ENCODE assay signal across 2 cellular contexts in the genomic region with DNA sequence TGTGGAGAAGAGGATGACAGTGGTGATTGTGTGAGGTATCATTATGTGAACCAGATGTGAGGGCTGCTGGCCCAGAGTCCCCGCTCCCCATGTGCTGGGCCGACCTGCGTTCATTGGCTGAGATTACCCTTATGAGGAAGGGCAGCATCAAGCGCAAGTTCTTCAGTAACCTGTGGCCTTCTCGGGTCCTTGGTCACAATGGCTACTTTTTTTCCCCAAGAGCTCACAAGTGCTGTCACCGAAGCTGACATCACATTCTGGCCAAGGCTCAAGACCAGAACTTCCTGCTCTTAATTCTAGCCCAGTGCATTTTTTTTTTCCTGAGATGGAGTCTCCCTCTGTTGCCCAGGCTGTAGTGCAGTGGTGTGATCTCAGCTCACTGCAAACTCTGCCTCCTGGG.
A peak's percentile ranks its signal among the peaks of the same experiment; 100 is the strongest.
TF ChIP-seq lines count a peak whose summit lies in the region.

No MANE protein-coding gene starts in this region.

TF ChIP-seq in H1, 55 proteins besides CTCF, POLR2A, EP300 and RAD21 (continues in another document):
- TF ChIP-seq RFX5 (IDR thresholded peaks at IDR 0.05; ENCODE audit: borderline replicate concordance, low read depth, low read length) (no peak), ASH2L (IDR thresholded peaks at IDR 0.05; ENCODE audit: low read length) (no peak), GTF2F1 (IDR thresholded peaks at IDR 0.05; ENCODE audit: borderline replicate concordance, low read depth, low read length) (no peak), NRF1 (IDR thresholded peaks at IDR 0.05; ENCODE audit: low read depth, low read length) (no peak), POLR2AphosphoS5 (IDR thresholded peaks at IDR 0.05; ENCODE audit: low read depth, low read length) (no peak), PHF8 (conservative IDR thresholded peaks at IDR 0.05; ENCODE audit: low read depth, low read length) (no peak), EGR1 (IDR thresholded peaks at IDR 0.05; ENCODE audit: borderline replicate concordance, low read depth, low read length) (no peak), TCF12 (IDR thresholded peaks at IDR 0.05; ENCODE audit: low read depth, low read length) (no peak), NANOG (IDR thresholded peaks at IDR 0.05; ENCODE audit: insufficient read depth, low read depth, low read length, poor library complexity, severe bottlenecking) (no peak), CHD2 (IDR thresholded peaks at IDR 0.05; ENCODE audit: low read length) (no peak), CBX5 (IDR thresholded peaks at IDR 0.05; ENCODE audit: low read depth, low read length) (no peak), ZNF274 (IDR thresholded peaks at IDR 0.05; ENCODE audit: borderline replicate concordance, extremely low read depth, low read length) (no peak), HDAC6 (IDR thresholded peaks at IDR 0.05; ENCODE audit: low read depth, low read length) (no peak), CBX8 (IDR thresholded peaks at IDR 0.05; ENCODE audit: borderline replicate concordance, low read depth, low read length) (no peak)
- TF ChIP-seq, protein P1, sequence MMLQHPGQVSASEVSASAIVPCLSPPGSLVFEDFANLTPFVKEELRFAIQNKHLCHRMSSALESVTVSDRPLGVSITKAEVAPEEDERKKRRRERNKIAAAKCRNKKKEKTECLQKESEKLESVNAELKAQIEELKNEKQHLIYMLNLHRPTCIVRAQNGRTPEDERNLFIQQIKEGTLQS (IDR thresholded peaks at IDR 0.05; ENCODE audit: insufficient read depth, low read depth, low read length), result no peak
- TF ChIP-seq, protein P2, sequence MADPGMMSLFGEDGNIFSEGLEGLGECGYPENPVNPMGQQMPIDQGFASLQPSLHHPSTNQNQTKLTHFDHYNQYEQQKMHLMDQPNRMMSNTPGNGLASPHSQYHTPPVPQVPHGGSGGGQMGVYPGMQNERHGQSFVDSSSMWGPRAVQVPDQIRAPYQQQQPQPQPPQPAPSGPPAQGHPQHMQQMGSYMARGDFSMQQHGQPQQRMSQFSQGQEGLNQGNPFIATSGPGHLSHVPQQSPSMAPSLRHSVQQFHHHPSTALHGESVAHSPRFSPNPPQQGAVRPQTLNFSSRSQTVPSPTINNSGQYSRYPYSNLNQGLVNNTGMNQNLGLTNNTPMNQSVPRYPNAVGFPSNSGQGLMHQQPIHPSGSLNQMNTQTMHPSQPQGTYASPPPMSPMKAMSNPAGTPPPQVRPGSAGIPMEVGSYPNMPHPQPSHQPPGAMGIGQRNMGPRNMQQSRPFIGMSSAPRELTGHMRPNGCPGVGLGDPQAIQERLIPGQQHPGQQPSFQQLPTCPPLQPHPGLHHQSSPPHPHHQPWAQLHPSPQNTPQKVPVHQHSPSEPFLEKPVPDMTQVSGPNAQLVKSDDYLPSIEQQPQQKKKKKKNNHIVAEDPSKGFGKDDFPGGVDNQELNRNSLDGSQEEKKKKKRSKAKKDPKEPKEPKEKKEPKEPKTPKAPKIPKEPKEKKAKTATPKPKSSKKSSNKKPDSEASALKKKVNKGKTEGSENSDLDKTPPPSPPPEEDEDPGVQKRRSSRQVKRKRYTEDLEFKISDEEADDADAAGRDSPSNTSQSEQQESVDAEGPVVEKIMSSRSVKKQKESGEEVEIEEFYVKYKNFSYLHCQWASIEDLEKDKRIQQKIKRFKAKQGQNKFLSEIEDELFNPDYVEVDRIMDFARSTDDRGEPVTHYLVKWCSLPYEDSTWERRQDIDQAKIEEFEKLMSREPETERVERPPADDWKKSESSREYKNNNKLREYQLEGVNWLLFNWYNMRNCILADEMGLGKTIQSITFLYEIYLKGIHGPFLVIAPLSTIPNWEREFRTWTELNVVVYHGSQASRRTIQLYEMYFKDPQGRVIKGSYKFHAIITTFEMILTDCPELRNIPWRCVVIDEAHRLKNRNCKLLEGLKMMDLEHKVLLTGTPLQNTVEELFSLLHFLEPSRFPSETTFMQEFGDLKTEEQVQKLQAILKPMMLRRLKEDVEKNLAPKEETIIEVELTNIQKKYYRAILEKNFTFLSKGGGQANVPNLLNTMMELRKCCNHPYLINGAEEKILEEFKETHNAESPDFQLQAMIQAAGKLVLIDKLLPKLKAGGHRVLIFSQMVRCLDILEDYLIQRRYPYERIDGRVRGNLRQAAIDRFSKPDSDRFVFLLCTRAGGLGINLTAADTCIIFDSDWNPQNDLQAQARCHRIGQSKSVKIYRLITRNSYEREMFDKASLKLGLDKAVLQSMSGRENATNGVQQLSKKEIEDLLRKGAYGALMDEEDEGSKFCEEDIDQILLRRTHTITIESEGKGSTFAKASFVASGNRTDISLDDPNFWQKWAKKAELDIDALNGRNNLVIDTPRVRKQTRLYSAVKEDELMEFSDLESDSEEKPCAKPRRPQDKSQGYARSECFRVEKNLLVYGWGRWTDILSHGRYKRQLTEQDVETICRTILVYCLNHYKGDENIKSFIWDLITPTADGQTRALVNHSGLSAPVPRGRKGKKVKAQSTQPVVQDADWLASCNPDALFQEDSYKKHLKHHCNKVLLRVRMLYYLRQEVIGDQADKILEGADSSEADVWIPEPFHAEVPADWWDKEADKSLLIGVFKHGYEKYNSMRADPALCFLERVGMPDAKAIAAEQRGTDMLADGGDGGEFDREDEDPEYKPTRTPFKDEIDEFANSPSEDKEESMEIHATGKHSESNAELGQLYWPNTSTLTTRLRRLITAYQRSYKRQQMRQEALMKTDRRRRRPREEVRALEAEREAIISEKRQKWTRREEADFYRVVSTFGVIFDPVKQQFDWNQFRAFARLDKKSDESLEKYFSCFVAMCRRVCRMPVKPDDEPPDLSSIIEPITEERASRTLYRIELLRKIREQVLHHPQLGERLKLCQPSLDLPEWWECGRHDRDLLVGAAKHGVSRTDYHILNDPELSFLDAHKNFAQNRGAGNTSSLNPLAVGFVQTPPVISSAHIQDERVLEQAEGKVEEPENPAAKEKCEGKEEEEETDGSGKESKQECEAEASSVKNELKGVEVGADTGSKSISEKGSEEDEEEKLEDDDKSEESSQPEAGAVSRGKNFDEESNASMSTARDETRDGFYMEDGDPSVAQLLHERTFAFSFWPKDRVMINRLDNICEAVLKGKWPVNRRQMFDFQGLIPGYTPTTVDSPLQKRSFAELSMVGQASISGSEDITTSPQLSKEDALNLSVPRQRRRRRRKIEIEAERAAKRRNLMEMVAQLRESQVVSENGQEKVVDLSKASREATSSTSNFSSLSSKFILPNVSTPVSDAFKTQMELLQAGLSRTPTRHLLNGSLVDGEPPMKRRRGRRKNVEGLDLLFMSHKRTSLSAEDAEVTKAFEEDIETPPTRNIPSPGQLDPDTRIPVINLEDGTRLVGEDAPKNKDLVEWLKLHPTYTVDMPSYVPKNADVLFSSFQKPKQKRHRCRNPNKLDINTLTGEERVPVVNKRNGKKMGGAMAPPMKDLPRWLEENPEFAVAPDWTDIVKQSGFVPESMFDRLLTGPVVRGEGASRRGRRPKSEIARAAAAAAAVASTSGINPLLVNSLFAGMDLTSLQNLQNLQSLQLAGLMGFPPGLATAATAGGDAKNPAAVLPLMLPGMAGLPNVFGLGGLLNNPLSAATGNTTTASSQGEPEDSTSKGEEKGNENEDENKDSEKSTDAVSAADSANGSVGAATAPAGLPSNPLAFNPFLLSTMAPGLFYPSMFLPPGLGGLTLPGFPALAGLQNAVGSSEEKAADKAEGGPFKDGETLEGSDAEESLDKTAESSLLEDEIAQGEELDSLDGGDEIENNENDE (IDR thresholded peaks at IDR 0.05; ENCODE audit: insufficient replicate concordance, low read length), result no peak

TF ChIP-seq in HepG2, 621 proteins besides CTCF, POLR2A, EP300 and RAD21 (continues in another document):
- TF ChIP-seq ZBTB7B (CRISPR knock-in tag; IDR thresholded peaks at IDR 0.05) (peak; percentile 14), ZFY (CRISPR knock-in tag; IDR thresholded peaks at IDR 0.05) (peak; percentile 21; the same call in 1 of the 2 replicates), SMC3 (IDR thresholded peaks at IDR 0.05; ENCODE audit: low read length) (no peak), ZNF724P (CRISPR knock-in tag; IDR thresholded peaks at IDR 0.05; ENCODE audit: borderline replicate concordance) (no peak), NFE2L1 (CRISPR knock-in tag; IDR thresholded peaks at IDR 0.05; ENCODE audit: borderline replicate concordance) (no peak), FOXP1 (IDR thresholded peaks at IDR 0.05) (no peak), FOXP1 (CRISPR knock-in tag; IDR thresholded peaks at IDR 0.05) (no peak), ZNF605 (CRISPR knock-in tag; IDR thresholded peaks at IDR 0.05) (no peak), NCOA2 (CRISPR knock-in tag; IDR thresholded peaks at IDR 0.05) (no peak), ZNF878 (CRISPR knock-in tag; IDR thresholded peaks at IDR 0.05) (no peak)
- TF ChIP-seq, protein P3, sequence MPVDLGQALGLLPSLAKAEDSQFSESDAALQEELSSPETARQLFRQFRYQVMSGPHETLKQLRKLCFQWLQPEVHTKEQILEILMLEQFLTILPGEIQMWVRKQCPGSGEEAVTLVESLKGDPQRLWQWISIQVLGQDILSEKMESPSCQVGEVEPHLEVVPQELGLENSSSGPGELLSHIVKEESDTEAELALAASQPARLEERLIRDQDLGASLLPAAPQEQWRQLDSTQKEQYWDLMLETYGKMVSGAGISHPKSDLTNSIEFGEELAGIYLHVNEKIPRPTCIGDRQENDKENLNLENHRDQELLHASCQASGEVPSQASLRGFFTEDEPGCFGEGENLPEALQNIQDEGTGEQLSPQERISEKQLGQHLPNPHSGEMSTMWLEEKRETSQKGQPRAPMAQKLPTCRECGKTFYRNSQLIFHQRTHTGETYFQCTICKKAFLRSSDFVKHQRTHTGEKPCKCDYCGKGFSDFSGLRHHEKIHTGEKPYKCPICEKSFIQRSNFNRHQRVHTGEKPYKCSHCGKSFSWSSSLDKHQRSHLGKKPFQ (CRISPR knock-in tag; IDR thresholded peaks at IDR 0.05; ENCODE audit: insufficient replicate concordance), result no peak
- TF ChIP-seq, protein P4, sequence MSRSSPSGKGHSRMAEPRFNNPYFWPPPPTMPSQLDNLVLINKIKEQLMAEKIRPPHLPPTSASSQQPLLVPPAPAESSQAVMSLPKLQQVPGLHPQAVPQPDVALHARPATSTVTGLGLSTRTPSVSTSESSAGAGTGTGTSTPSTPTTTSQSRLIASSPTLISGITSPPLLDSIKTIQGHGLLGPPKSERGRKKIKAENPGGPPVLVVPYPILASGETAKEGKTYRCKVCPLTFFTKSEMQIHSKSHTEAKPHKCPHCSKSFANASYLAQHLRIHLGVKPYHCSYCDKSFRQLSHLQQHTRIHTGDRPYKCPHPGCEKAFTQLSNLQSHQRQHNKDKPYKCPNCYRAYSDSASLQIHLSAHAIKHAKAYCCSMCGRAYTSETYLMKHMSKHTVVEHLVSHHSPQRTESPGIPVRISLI (CRISPR knock-in tag; IDR thresholded peaks at IDR 0.05; ENCODE audit: borderline replicate concordance), result 0 out of 2 replicates have a peak, but pooled peaks have one; percentile 33
- TF ChIP-seq, protein P5, sequence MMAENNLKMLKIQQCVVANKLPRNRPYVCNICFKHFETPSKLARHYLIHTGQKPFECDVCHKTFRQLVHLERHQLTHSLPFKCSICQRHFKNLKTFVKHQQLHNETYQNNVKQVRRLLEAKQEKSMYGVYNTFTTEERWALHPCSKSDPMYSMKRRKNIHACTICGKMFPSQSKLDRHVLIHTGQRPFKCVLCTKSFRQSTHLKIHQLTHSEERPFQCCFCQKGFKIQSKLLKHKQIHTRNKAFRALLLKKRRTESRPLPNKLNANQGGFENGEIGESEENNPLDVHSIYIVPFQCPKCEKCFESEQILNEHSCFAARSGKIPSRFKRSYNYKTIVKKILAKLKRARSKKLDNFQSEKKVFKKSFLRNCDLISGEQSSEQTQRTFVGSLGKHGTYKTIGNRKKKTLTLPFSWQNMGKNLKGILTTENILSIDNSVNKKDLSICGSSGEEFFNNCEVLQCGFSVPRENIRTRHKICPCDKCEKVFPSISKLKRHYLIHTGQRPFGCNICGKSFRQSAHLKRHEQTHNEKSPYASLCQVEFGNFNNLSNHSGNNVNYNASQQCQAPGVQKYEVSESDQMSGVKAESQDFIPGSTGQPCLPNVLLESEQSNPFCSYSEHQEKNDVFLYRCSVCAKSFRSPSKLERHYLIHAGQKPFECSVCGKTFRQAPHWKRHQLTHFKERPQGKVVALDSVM (CRISPR knock-in tag; IDR thresholded peaks at IDR 0.05), result peak; percentile 17; the same call in 1 of the 2 replicates
- TF ChIP-seq, protein P6, sequence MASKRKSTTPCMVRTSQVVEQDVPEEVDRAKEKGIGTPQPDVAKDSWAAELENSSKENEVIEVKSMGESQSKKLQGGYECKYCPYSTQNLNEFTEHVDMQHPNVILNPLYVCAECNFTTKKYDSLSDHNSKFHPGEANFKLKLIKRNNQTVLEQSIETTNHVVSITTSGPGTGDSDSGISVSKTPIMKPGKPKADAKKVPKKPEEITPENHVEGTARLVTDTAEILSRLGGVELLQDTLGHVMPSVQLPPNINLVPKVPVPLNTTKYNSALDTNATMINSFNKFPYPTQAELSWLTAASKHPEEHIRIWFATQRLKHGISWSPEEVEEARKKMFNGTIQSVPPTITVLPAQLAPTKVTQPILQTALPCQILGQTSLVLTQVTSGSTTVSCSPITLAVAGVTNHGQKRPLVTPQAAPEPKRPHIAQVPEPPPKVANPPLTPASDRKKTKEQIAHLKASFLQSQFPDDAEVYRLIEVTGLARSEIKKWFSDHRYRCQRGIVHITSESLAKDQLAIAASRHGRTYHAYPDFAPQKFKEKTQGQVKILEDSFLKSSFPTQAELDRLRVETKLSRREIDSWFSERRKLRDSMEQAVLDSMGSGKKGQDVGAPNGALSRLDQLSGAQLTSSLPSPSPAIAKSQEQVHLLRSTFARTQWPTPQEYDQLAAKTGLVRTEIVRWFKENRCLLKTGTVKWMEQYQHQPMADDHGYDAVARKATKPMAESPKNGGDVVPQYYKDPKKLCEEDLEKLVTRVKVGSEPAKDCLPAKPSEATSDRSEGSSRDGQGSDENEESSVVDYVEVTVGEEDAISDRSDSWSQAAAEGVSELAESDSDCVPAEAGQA (IDR thresholded peaks at IDR 0.05; ENCODE audit: low read depth), result no peak
- TF ChIP-seq, protein P6 (CRISPR knock-in tag; IDR thresholded peaks at IDR 0.05; ENCODE audit: borderline replicate concordance), result no peak
- TF ChIP-seq, protein P7, sequence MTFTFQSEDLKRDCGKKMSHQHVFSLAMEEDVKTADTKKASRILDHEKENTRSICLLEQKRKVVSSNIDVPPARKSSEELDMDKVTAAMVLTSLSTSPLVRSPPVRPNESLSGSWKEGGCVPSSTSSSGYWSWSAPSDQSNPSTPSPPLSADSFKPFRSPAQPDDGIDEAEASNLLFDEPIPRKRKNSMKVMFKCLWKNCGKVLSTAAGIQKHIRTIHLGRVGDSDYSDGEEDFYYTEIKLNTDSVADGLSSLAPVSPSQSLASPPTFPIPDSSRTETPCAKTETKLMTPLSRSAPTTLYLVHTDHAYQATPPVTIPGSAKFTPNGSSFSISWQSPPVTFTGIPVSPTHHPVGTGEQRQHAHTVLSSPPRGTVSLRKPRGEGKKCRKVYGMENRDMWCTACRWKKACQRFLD (CRISPR knock-in tag; IDR thresholded peaks at IDR 0.05; ENCODE audit: borderline replicate concordance), result no peak
